In the genomic region with DNA sequence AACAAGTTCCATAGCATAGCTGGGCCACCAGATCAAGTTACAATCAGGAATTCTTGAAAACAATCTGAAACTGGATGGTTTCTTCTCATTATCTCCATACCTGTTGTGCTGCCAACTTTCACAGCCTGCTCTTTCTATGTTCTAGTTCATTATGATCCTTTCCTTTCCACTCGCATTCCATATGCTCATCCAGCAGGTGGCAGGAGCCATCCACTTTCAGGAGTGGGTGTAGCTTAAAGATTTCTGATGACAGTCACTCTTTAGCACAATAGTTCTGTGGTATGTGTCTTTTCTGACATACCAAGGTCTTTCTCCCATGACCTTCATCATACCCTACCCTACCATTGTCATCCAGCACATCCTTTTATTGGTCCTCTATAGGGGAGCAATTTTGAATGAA, we compare ENCODE assay signal across 8 cellular contexts. TPM values are rescaled to one million over a fixed set of nuclear protein-coding genes. Genes with fewer than 3 reads are reported as not detected.
DNase-seq lines count a peak whose midpoint lies in the region; ATAC-seq and TF ChIP-seq lines count a peak whose summit lies in the region.
"Had no signal": no experiment of that assay in that cellular context is flagged by ENCODE, and none has a peak within 500 bp of the region (broad histone marks: within the 10 kb centered on the region; RNA-seq: fewer than 3 reads in every experiment).

No MANE protein-coding gene starts in this region.

- no peaks in the 10 kb centered on the region for H3K9me3 Mint-ChIP-seq in activated CD8-positive, alpha-beta T cell treated with anti-CD3 and anti-CD28 coated beads for 36 hours
- H3K9me3 Mint-ChIP-seq in progenitor cell of endocrine pancreas (ENCODE audit: low read depth), result peaks cover 32% of the 10 kb centered on the region

- DNase-seq in ELF-1 (ENCODE audit: low read depth, low spot score) (peak; percentile 24), LoVo (ENCODE audit: low spot score) (peak; percentile 6), fibroblast of the aortic adventitia (ENCODE audit: low read depth) (peak; percentile 58), progenitor cell of endocrine pancreas (ENCODE audit: low spot score, unreplicated experiment) (no peak), OCI-M2 (lab: John Stamatoyannopoulos, UW; ENCODE audit: unreplicated experiment) (no peak)
- DNase-seq in activated CD8-positive, alpha-beta T cell treated with anti-CD3 and anti-CD28 coated beads for 36 hours, result peak; percentile 29

- no peaks in the 10 kb centered on the region for H3K27me3 Mint-ChIP-seq in activated CD8-positive, alpha-beta T cell treated with anti-CD3 and anti-CD28 coated beads for 36 hours
- no peaks in the 10 kb centered on the region for H3K27me3 Mint-ChIP-seq in progenitor cell of endocrine pancreas

- H3K4me3 ChIP-seq in fibroblast of the aortic adventitia (ENCODE audit: low read depth, low read length), result no peak overlapping the region
- H3K4me3 ChIP-seq: skin epidermis had no signal

- no peak overlapping the region for H3K27ac Mint-ChIP-seq in activated CD8-positive, alpha-beta T cell treated with anti-CD3 and anti-CD28 coated beads for 36 hours
- H3K27ac Mint-ChIP-seq in progenitor cell of endocrine pancreas, result no peak overlapping the region

- TF ChIP-seq CTCF in activated CD8-positive, alpha-beta T cell treated with anti-CD3 and anti-CD28 coated beads for 36 hours (IDR thresholded peaks at IDR 0.05), result no peak
- TF ChIP-seq CTCF in fibroblast of the aortic adventitia (IDR thresholded peaks at IDR 0.05; ENCODE audit: insufficient read depth, low read length), result peak; percentile 72
- TF ChIP-seq CTCF in progenitor cell of endocrine pancreas (IDR thresholded peaks at IDR 0.05; ENCODE audit: unreplicated experiment), result peak; percentile 57

- H3K4me3 Mint-ChIP-seq in activated CD8-positive, alpha-beta T cell treated with anti-CD3 and anti-CD28 coated beads for 36 hours, result no peak overlapping the region
- H3K4me3 Mint-ChIP-seq in progenitor cell of endocrine pancreas (ENCODE audit: low read depth), result no peak overlapping the region

- peak; percentile 42 for ATAC-seq in activated CD8-positive, alpha-beta T cell treated with anti-CD3 and anti-CD28 coated beads for 36 hours
- ATAC-seq in HG02852 (IDR thresholded peaks at IDR 0.05; ENCODE audit: unreplicated experiment), result no peak

- intact Hi-C loops in activated CD8-positive, alpha-beta T cell treated with anti-CD3 and anti-CD28 coated beads for 36 hours (cut with micrococcal nuclease), result no loop called here

- no peaks in the 10 kb centered on the region for H3K4me1 Mint-ChIP-seq in activated CD8-positive, alpha-beta T cell treated with anti-CD3 and anti-CD28 coated beads for 36 hours (ENCODE audit: low read depth)
- no peaks in the 10 kb centered on the region for H3K4me1 Mint-ChIP-seq in progenitor cell of endocrine pancreas (ENCODE audit: low read depth)

- no peaks in the 10 kb centered on the region for H3K36me3 Mint-ChIP-seq in activated CD8-positive, alpha-beta T cell treated with anti-CD3 and anti-CD28 coated beads for 36 hours (ENCODE audit: low read depth)
- H3K36me3 Mint-ChIP-seq in progenitor cell of endocrine pancreas (ENCODE audit: insufficient read depth), result peaks cover 7% of the 10 kb centered on the region

- CTCF ChIA-PET in activated CD8-positive, alpha-beta T cell treated with anti-CD3 and anti-CD28 coated beads for 36 hours (lab: Charles Lee), result interaction anchor here (0.6 to 2.2 kb wide), 6 partner anchors 8 to 1317 kb away, joined by 3 to 9 read pairs (median 4); no protein-coding TSS in a partner anchor

- POLR2A ChIA-PET in activated CD8-positive, alpha-beta T cell treated with anti-CD3 and anti-CD28 coated beads for 36 hours (lab: Charles Lee), result no interaction called here

RNA-seq across cellular contexts. Expression of a gene that starts 46.4 kb away (rescaled TPM):
- total RNA-seq in activated CD8-positive, alpha-beta T cell treated with anti-CD3 and anti-CD28 coated beads for 36 hours, result not detected
- not detected in 2 replicates for total RNA-seq in fibroblast of the aortic adventitia (ENCODE audit: low replicate concordance)
- not detected in 2 replicates for total RNA-seq in progenitor cell of endocrine pancreas

Comparison
In these comparisons a context has a peak if more than half of its experiments do, and no peak if none do; other contexts are left out.
1. DNase-seq: peak in ELF-1 (single experiment), LoVo (single experiment), activated CD8-positive, alpha-beta T cell treated with anti-CD3 and anti-CD28 coated beads for 36 hours (single experiment) and fibroblast of the aortic adventitia (single experiment); none in progenitor cell of endocrine pancreas (single experiment) and OCI-M2 (single experiment).